ENCODE assay signal across 1 cellular context in genomic region chr19:38267780-38268430, GRCh38.
TF ChIP-seq lines count a peak whose summit lies in the region.

No MANE protein-coding gene starts in this region.

TF ChIP-seq in GM23338, 12 proteins besides CTCF, POLR2A, EP300 and RAD21 (continued from another document):
- TF ChIP-seq REST (IDR thresholded peaks at IDR 0.05; ENCODE audit: unreplicated experiment) (no peak), STAT1 (IDR thresholded peaks at IDR 0.05; ENCODE audit: unreplicated experiment) (no peak), ZNF462 (CRISPR knock-in tag; IDR thresholded peaks at IDR 0.05) (no peak), ZNF331 (CRISPR knock-in tag; IDR thresholded peaks at IDR 0.05; ENCODE audit: low read depth) (no peak), ETS1 (IDR thresholded peaks at IDR 0.05) (no peak)
